ENCODE assay signal across 22 cellular contexts in the genomic region with DNA sequence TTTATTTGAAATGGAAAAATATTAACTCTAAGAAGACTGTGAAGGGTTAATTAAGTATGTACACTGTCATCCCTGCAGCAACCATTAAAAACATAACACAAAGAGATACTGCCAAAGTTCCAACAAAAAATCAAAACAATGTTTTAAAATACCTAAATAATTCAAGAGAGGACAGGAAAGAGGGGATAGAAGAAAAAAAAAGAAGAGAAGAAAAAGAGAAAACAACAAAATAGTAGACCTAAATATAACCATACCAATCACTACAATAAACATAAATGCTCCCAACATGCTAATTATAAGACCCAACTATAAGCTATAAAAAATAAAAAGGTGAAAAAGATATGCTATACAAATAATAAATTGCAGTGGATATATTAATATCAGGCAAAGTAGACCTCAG.
"Had no signal": no experiment of that assay in that cellular context is flagged by ENCODE, and none has a peak within 500 bp of the region (broad histone marks: within the 10 kb centered on the region; RNA-seq: fewer than 3 reads in every experiment).

No MANE protein-coding gene starts in this region.

- DNase-seq: colonic mucosa; cortex of kidney; effector CD8-positive, alpha-beta T cell; effector memory CD8-positive, alpha-beta T cell; endodermal cell; erythroblast; esophagus squamous epithelium; foreskin fibroblast; head of caudate nucleus; heart right ventricle; hippocampal formation; left cardiac atrium; left lung; left ventricle myocardium superior; lower lobe of right lung; mesenchymal stem cell; mucosa of descending colon; naive B cell had no signal

- H3K4me1 Mint-ChIP-seq: endodermal cell, mesothelial cell of epicardium had no signal

- H3K27ac Mint-ChIP-seq: dendritic cell treated with granulocyte-macrophage colony-stimulating factor and Interleukin-4, amounts not matched to agents 40 ng/mL and 50 ng/mL, for 4 days; effector memory CD8-positive, alpha-beta T cell; endodermal cell; mesothelial cell of epicardium; naive B cell had no signal

- ATAC-seq: effector memory CD8-positive, alpha-beta T cell; esophagus mucosa; gastroesophageal sphincter; heart right ventricle; left cardiac atrium; left ventricle myocardium superior; mucosa of descending colon had no signal

- H3K9me3 Mint-ChIP-seq: dendritic cell treated with granulocyte-macrophage colony-stimulating factor and Interleukin-4, amounts not matched to agents 40 ng/mL and 50 ng/mL, for 4 days; effector memory CD8-positive, alpha-beta T cell; endodermal cell; mesothelial cell of epicardium; naive B cell had no signal

- H3K4me3 Mint-ChIP-seq: dendritic cell treated with granulocyte-macrophage colony-stimulating factor and Interleukin-4, amounts not matched to agents 40 ng/mL and 50 ng/mL, for 4 days; effector memory CD8-positive, alpha-beta T cell; endodermal cell; mesothelial cell of epicardium; naive B cell had no signal

- H3K27me3 Mint-ChIP-seq: dendritic cell treated with granulocyte-macrophage colony-stimulating factor and Interleukin-4, amounts not matched to agents 40 ng/mL and 50 ng/mL, for 4 days; effector memory CD8-positive, alpha-beta T cell; naive B cell had no signal

- H3K36me3 Mint-ChIP-seq: naive B cell had no signal
